In genomic region chr15:60392601-60392985, GRCh38 we compare ENCODE assay signal across 8 cellular contexts.
DNase-seq lines count a peak whose midpoint lies in the region.

No MANE protein-coding gene starts in this region.

- H3K27ac ChIP-seq in epithelial cell of prostate (peak overlapping the region; percentile 100), rectal smooth muscle tissue (ENCODE audit: low read depth, low read length) (peak overlapping the region; percentile 79)

- no peaks in the 10 kb centered on the region for H3K27me3 ChIP-seq in rectal smooth muscle tissue (ENCODE audit: control insufficient read depth, insufficient read depth, low read length)

- H3K4me3 ChIP-seq in rectal smooth muscle tissue (ENCODE audit: low read length): no peak overlapping the region

- peaks cover under 1% of the 10 kb centered on the region for H3K36me3 ChIP-seq in rectal smooth muscle tissue (ENCODE audit: control insufficient read depth, insufficient read depth, low read length)

- DNase-seq in DMS 273 (lab: John Stamatoyannopoulos, UW; ENCODE audit: unreplicated experiment) (peak; percentile 52), DMS 273 treated with DMSO at 0.1 percent for 48 hours (lab: John Stamatoyannopoulos, UW) (no peak), SW 1271 (lab: John Stamatoyannopoulos, UW) (peak; percentile 82 to 96), epithelial cell of prostate (ENCODE audit: low read depth, low spot score) (no peak), OCI-M2 (lab: John Stamatoyannopoulos, UW; ENCODE audit: unreplicated experiment) (no peak), epidermal melanocyte (ENCODE audit: insufficient read length, low spot score) (no peak), UCSD-AML1 (lab: John Stamatoyannopoulos, UW; ENCODE audit: unreplicated experiment) (no peak)

- H3K4me1 ChIP-seq in rectal smooth muscle tissue (ENCODE audit: control insufficient read depth, insufficient read depth, low read length): peaks cover 48% of the 10 kb centered on the region

- no peak overlapping the region for H3K9ac ChIP-seq in rectal smooth muscle tissue (ENCODE audit: low read length)

Comparison
In these comparisons a context has a peak if more than half of its experiments do, and no peak if none do; other contexts are left out.
1. DNase-seq: peak in DMS 273 (single experiment) and SW 1271 (2 of 2); none in DMS 273 treated with DMSO at 0.1 percent for 48 hours (single experiment), epithelial cell of prostate (single experiment), OCI-M2 (single experiment), epidermal melanocyte (single experiment) and UCSD-AML1 (single experiment).